Comparison of ENCODE assay signal across 31 cellular contexts in genomic region chr3:79910337-79910736, GRCh38.
"Had no signal": no experiment of that assay in that cellular context is flagged by ENCODE, and none has a peak within 500 bp of the region (broad histone marks: within the 10 kb centered on the region; RNA-seq: fewer than 3 reads in every experiment).

No MANE protein-coding gene starts in this region.

- H3K36me3 ChIP-seq: adrenal gland, cardiac muscle cell, colonic mucosa, esophagus squamous epithelium, gastroesophageal sphincter, heart right ventricle had no signal

- H3K4me1 ChIP-seq: adrenal gland, body of pancreas, colonic mucosa, esophagus squamous epithelium, gastroesophageal sphincter, heart right ventricle had no signal

- H3K27ac ChIP-seq: adrenal gland, body of pancreas, cardiac muscle cell, colonic mucosa, epithelial cell of prostate, esophagus squamous epithelium, gastroesophageal sphincter, heart right ventricle, hepatocyte, VCaP had no signal

- H3K4me2 ChIP-seq: hepatocyte had no signal

- ATAC-seq: activated CD4-positive, CD25-positive, alpha-beta regulatory T cell treated with anti-CD3 and anti-CD28 coated beads, Interleukin-2, amount 50 U/mL, for 24 hours; activated CD8-positive, alpha-beta T cell treated with anti-CD3 and anti-CD28 coated beads for 36 hours; activated naive CD8-positive, alpha-beta T cell treated with anti-CD3 and anti-CD28 coated beads, Interleukin-2, amount 50 U/mL, for 24 hours; activated T-cell treated with anti-CD3 and anti-CD28 coated beads, Interleukin-2, amount 50 U/mL, for 4 hours; activated T-helper 17 cell treated with anti-CD3 and anti-CD28 coated beads, Interleukin-2, amount 50 U/mL, for 72 hours; body of pancreas; gastroesophageal sphincter; heart right ventricle had no signal

- H2AFZ ChIP-seq: hepatocyte had no signal

- H3K4me3 Mint-ChIP-seq: activated B cell treated with CpG ODN at 0.5 μM for 24 hours; activated CD8-positive, alpha-beta T cell treated with anti-CD3 and anti-CD28 coated beads for 36 hours; activated naive CD4-positive, alpha-beta T cell treated with anti-CD3 and anti-CD28 coated beads for 36 hours; activated naive CD4-positive, alpha-beta T cell treated with anti-CD3 and anti-CD28 coated beads, Interleukin-2, amount 50 U/mL, for 24 hours; activated naive CD8-positive, alpha-beta T cell treated with anti-CD3 and anti-CD28 coated beads for 36 hours; activated naive CD8-positive, alpha-beta T cell treated with anti-CD3 and anti-CD28 coated beads, Interleukin-2, amount 50 U/mL, for 24 hours; activated T-cell treated with anti-CD3 and anti-CD28 coated beads, Interleukin-2, amount 50 U/mL, for 4 hours; activated T-helper 17 cell treated with anti-CD3 and anti-CD28 coated beads, Interleukin-2, amount 50 U/mL, for 72 hours had no signal

- H3K27me3 ChIP-seq: adrenal gland, body of pancreas, cardiac muscle cell, colonic mucosa, esophagus squamous epithelium, gastroesophageal sphincter, heart right ventricle, hepatocyte had no signal

- H3K4me3 ChIP-seq: adrenal gland, body of pancreas, cardiac muscle cell, colonic mucosa, esophagus squamous epithelium, gastroesophageal sphincter, heart right ventricle, hepatocyte had no signal

- H3K9me3 ChIP-seq: adrenal gland, body of pancreas, colonic mucosa, esophagus squamous epithelium, gastroesophageal sphincter, heart right ventricle had no signal

- H3K4me1 Mint-ChIP-seq: activated B cell treated with CpG ODN at 0.5 μM for 24 hours; activated naive CD4-positive, alpha-beta T cell treated with anti-CD3 and anti-CD28 coated beads, Interleukin-2, amount 50 U/mL, for 24 hours; activated naive CD8-positive, alpha-beta T cell treated with anti-CD3 and anti-CD28 coated beads for 36 hours; activated naive CD8-positive, alpha-beta T cell treated with anti-CD3 and anti-CD28 coated beads, Interleukin-2, amount 50 U/mL, for 24 hours; activated T-helper 17 cell treated with anti-CD3 and anti-CD28 coated beads, Interleukin-2, amount 50 U/mL, for 72 hours had no signal

- H3K27ac Mint-ChIP-seq: activated B cell treated with CpG ODN at 0.5 μM for 24 hours; activated CD8-positive, alpha-beta T cell treated with anti-CD3 and anti-CD28 coated beads for 36 hours; activated naive CD4-positive, alpha-beta T cell treated with anti-CD3 and anti-CD28 coated beads for 36 hours; activated naive CD4-positive, alpha-beta T cell treated with anti-CD3 and anti-CD28 coated beads, Interleukin-2, amount 50 U/mL, for 24 hours; activated naive CD8-positive, alpha-beta T cell treated with anti-CD3 and anti-CD28 coated beads for 36 hours; activated naive CD8-positive, alpha-beta T cell treated with anti-CD3 and anti-CD28 coated beads, Interleukin-2, amount 50 U/mL, for 24 hours; activated T-helper 17 cell treated with anti-CD3 and anti-CD28 coated beads, Interleukin-2, amount 50 U/mL, for 72 hours had no signal

- H3K9me3 Mint-ChIP-seq: activated B cell treated with CpG ODN at 0.5 μM for 24 hours; activated naive CD8-positive, alpha-beta T cell treated with anti-CD3 and anti-CD28 coated beads for 36 hours had no signal

- DNase-seq: activated B cell treated with CpG ODN at 0.5 μM for 24 hours; activated CD4-positive, alpha-beta T cell treated with anti-CD3 and anti-CD28 coated beads for 48 hours; activated CD4-positive, alpha-beta T cell treated with anti-CD3 and anti-CD28 coated beads, Interleukin-2, amount 50 U/mL, for 1 hour; activated CD4-positive, alpha-beta T cell treated with anti-CD3 and anti-CD28 coated beads, Interleukin-2, amount 50 U/mL, for 48 hours; activated CD8-positive, alpha-beta memory T cell treated with anti-CD3 and anti-CD28 coated beads for 24 hours; activated CD8-positive, alpha-beta T cell treated with anti-CD3 and anti-CD28 coated beads for 36 hours; activated effector memory CD4-positive, alpha-beta T cell treated with Interleukin-2 at 50 U/mL for 16 hours; activated naive CD4-positive, alpha-beta T cell treated with anti-CD3 and anti-CD28 coated beads for 36 hours; activated naive CD8-positive, alpha-beta T cell treated with anti-CD3 and anti-CD28 coated beads for 36 hours; activated naive CD8-positive, alpha-beta T cell treated with anti-CD3 and anti-CD28 coated beads, Interleukin-2, amount 50 U/mL, for 24 hours; activated T-cell treated with anti-CD3 and anti-CD28 coated beads, Interleukin-2, amount 50 U/mL, for 4 hours; adrenal gland; amygdala; aorta; body of pancreas; central memory CD4-positive, alpha-beta T cell; cerebellar nuclear complex; colonic mucosa; effector memory CD4-positive, alpha-beta T cell; esophagus squamous epithelium; foreskin melanocyte; heart right ventricle; T-helper 2 cell had no signal

- H3K36me3 Mint-ChIP-seq: activated naive CD4-positive, alpha-beta T cell treated with anti-CD3 and anti-CD28 coated beads, Interleukin-2, amount 50 U/mL, for 24 hours; activated naive CD8-positive, alpha-beta T cell treated with anti-CD3 and anti-CD28 coated beads for 36 hours had no signal

- H3K79me2 ChIP-seq: hepatocyte had no signal

- H3K27me3 Mint-ChIP-seq: activated B cell treated with CpG ODN at 0.5 μM for 24 hours; activated CD8-positive, alpha-beta T cell treated with anti-CD3 and anti-CD28 coated beads for 36 hours; activated naive CD4-positive, alpha-beta T cell treated with anti-CD3 and anti-CD28 coated beads, Interleukin-2, amount 50 U/mL, for 24 hours; activated naive CD8-positive, alpha-beta T cell treated with anti-CD3 and anti-CD28 coated beads for 36 hours; activated naive CD8-positive, alpha-beta T cell treated with anti-CD3 and anti-CD28 coated beads, Interleukin-2, amount 50 U/mL, for 24 hours; activated T-helper 17 cell treated with anti-CD3 and anti-CD28 coated beads, Interleukin-2, amount 50 U/mL, for 72 hours had no signal
